ENCODE assay signal across 8 cellular contexts in the genomic region with DNA sequence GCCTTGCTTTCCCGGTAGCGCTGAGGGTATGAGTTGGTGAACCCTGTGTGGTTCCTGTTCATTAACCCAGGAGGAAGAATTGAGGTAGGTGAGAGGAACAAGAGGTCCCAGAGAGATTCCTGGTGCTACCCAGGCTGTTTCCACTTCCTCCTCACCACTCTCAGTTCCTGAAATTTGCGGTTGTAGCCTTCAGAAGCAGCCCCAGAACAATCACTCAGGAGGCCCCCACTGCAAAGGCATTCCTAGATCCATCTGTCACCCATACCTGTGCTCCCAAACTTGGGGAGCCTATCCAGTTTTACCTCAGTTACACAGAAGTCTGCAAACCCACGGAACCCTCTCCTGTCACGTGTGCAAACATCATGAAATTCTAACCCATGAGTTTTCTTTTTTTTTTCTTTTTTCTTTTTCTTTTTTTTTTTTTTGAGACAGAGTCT. TPM values are rescaled to one million over a fixed set of nuclear protein-coding genes. Genes with fewer than 3 reads are reported as not detected.
A peak's percentile ranks its signal among the peaks of the same experiment; 100 is the strongest.
DNase-seq lines count a peak whose midpoint lies in the region; ATAC-seq lines count a peak whose summit lies in the region.

No MANE protein-coding gene starts in this region.

- H3K36me3 ChIP-seq in effector memory CD4-positive, alpha-beta T cell (ENCODE audit: control insufficient read depth, insufficient read depth, low read length), result no peaks in the 10 kb centered on the region

- H3K27ac ChIP-seq in effector memory CD4-positive, alpha-beta T cell (ENCODE audit: insufficient read depth, low read length, poor library complexity, severe bottlenecking), result no peak overlapping the region

- ATAC-seq in GM18498 (IDR thresholded peaks at IDR 0.05; ENCODE audit: unreplicated experiment), result peak; percentile 76
- ATAC-seq in GM21381 (IDR thresholded peaks at IDR 0.05; ENCODE audit: unreplicated experiment), result peak; percentile 80
- peak; percentile 61 for ATAC-seq in HG03280 (IDR thresholded peaks at IDR 0.05; ENCODE audit: unreplicated experiment)
- peak; percentile 37 for ATAC-seq in effector memory CD8-positive, alpha-beta T cell (replicated peaks)

- no peak for DNase-seq in effector memory CD8-positive, alpha-beta T cell
- no peak for DNase-seq in DMS53 treated with DMSO at 0.1 percent for 48 hours (lab: John Stamatoyannopoulos, UW; ENCODE audit: unreplicated experiment)
- DNase-seq in posterior cingulate gyrus, result no peak
- DNase-seq in effector memory CD4-positive, alpha-beta T cell, result no peak
- DNase-seq in SK-N-DZ (ENCODE audit: low spot score), result no peak

- intact Hi-C loops in posterior cingulate gyrus (cut with DNase I), result no loop called here

- no peaks in the 10 kb centered on the region for H3K9me3 Mint-ChIP-seq in effector memory CD8-positive, alpha-beta T cell

- H3K4me1 ChIP-seq in effector memory CD4-positive, alpha-beta T cell (ENCODE audit: control insufficient read depth, insufficient read depth, low read length, poor library complexity, severe bottlenecking), result no peaks in the 10 kb centered on the region

- no peak overlapping the region for H3K4me3 Mint-ChIP-seq in effector memory CD8-positive, alpha-beta T cell

- no peaks in the 10 kb centered on the region for H3K36me3 Mint-ChIP-seq in effector memory CD8-positive, alpha-beta T cell (ENCODE audit: insufficient read depth)

- no peaks in the 10 kb centered on the region for H3K27me3 ChIP-seq in effector memory CD4-positive, alpha-beta T cell (replicated peaks; ENCODE audit: control insufficient read depth, insufficient read depth, low read length, poor library complexity, severe bottlenecking)

- peak overlapping the region in 1 of 2 donors; percentile 47 for H3K27ac Mint-ChIP-seq in effector memory CD8-positive, alpha-beta T cell

- no peaks in the 10 kb centered on the region for H3K27me3 Mint-ChIP-seq in effector memory CD8-positive, alpha-beta T cell

- no peak overlapping the region for H3K4me3 ChIP-seq in effector memory CD4-positive, alpha-beta T cell (ENCODE audit: insufficient read depth, low read depth, low read length, poor library complexity, severe bottlenecking)

- no peaks in the 10 kb centered on the region for H3K9me3 ChIP-seq in effector memory CD4-positive, alpha-beta T cell (ENCODE audit: control insufficient read depth, low read length)

- peaks cover 12 to 23% of the 10 kb centered on the region in 2 donors for H3K4me1 Mint-ChIP-seq in effector memory CD8-positive, alpha-beta T cell (ENCODE audit: low read depth in 2 of 2)

RNA-seq across cellular contexts. Expression of a gene that starts 9.0 kb away (rescaled TPM):
- 11.1 and 12.2 TPM in 2 replicates for polyA plus RNA-seq in SK-N-DZ (2014; cell fraction: cytosol; rRNA removed)
- 7.3 and 8.2 TPM in 2 replicates for polyA plus RNA-seq in SK-N-DZ (2014; cell fraction: nucleus; rRNA removed)
